21 cellular contexts compared by ENCODE assay signal in the genomic region with DNA sequence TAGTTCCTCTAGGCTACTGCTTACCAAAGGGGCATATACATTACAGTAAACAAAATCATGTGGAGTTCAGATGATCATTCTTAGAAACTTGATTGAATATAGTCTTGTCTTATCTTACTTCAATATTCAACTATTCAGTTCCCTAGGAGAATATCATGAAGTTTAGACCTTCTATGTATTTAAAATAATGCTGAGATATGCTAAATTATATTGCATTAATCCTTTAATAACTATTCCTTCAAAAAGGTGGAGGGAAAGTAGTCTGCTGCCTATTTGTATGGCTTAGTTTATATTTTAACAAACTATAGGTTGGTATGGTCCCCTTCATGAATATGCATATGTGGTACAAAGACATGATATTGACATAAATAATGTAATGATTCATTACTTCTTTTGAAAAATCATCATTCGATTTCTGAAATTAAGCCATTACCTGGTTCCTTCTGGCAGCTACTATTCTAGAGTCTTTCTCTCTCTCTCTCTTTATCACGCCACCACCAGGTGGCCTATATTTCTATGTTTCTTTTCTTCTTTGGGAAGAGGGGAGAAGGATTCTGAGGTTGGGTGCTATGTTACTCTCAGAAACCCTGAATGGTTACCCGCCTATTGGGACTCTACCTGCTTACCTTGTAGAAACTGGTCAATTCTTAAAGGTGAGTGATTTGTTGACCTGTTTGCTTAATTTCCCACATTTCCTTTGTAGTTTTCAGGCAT.
DNase-seq lines count a peak whose midpoint lies in the region; ATAC-seq, FAIRE-seq and TF ChIP-seq lines count a peak whose summit lies in the region.
"Had no signal": no experiment of that assay in that cellular context is flagged by ENCODE, and none has a peak within 500 bp of the region (broad histone marks: within the 10 kb centered on the region; RNA-seq: fewer than 3 reads in every experiment).

No MANE protein-coding gene starts in this region.

- no peak overlapping the region for H4K8ac ChIP-seq in H9 (replicated peaks; ENCODE audit: insufficient read length, low read depth, low read length)

- POLR2A ChIA-PET in A549 (lab: Yijun Ruan, JAX): no interaction called here

- H3K27ac ChIP-seq in A549 (no peak overlapping the region), H9 (ENCODE audit: insufficient read length, low read depth, low read length) (no peak overlapping the region), iPS DF 6.9 (ENCODE audit: low read length) (no peak overlapping the region)
- H3K27ac ChIP-seq: foreskin keratinocyte, parathyroid adenoma, skin epidermis, suprapubic skin had no signal

- no peaks in the 10 kb centered on the region for H3K36me3 Mint-ChIP-seq in H9 (ENCODE audit: insufficient read depth in 1 of 3, low read depth in 3 of 3)

- H3K36me3 ChIP-seq in iPS DF 6.9 (ENCODE audit: control insufficient read depth, insufficient read depth, low read length): no peaks in the 10 kb centered on the region
- H3K36me3 ChIP-seq: suprapubic skin had no signal

- no peak for FAIRE-seq in A549 (lab: Jason Lieb, UNC)
- FAIRE-seq: G401.6, GM12878 had no signal

- H3K14ac ChIP-seq in H9 (ENCODE audit: insufficient read depth, low read length): no peak overlapping the region

- WGBS in A549 (ENCODE audit: missing lambda C conversion rate): 7% methylated on average over 3 of the region's 3 CpGs
- WGBS in H9 (ENCODE audit: extremely low coverage, insufficient read length, low lambda C conversion rate): no CpG with 5 or more reads among the region's 3 CpGs
- WGBS in iPS DF 6.9 (ENCODE audit: insufficient coverage, insufficient read length): no CpG with 5 or more reads among the region's 3 CpGs

- H3K4me3 Mint-ChIP-seq in H9: no peak overlapping the region

- H3K18ac ChIP-seq in H9 (ENCODE audit: insufficient read length, low read depth, low read length): no peak overlapping the region

- H4K5ac ChIP-seq in H9 (ENCODE audit: insufficient read length, low read depth, low read length): no peak overlapping the region

- no peak for TF ChIP-seq CTCF in A549 (IDR thresholded peaks at IDR 0.05)
- TF ChIP-seq CTCF in H9 (conservative IDR thresholded peaks at IDR 0.05): peak; percentile 60

- no peak overlapping the region for H2AFZ ChIP-seq in H9 (ENCODE audit: low read length)
- H2AFZ ChIP-seq: parathyroid adenoma had no signal

- no peak overlapping the region for H3K4me2 ChIP-seq in A549
- H3K4me2 ChIP-seq in H9 (ENCODE audit: insufficient read depth, insufficient read length, low read length): no peak overlapping the region

- no peak overlapping the region for H4K91ac ChIP-seq in H9 (ENCODE audit: insufficient read length, low read depth, low read length)

- no peak overlapping the region for H2BK12ac ChIP-seq in H9 (ENCODE audit: insufficient read length, low read depth, low read length)

- H3K4ac ChIP-seq in H9 (ENCODE audit: low read depth, low read length): no peak overlapping the region

- TF ChIP-seq POLR2A in A549 (IDR thresholded peaks at IDR 0.05; ENCODE audit: low read length): no peak

- intact Hi-C loops in head of caudate nucleus (cut with DNase I): no loop called here

- H3K9ac ChIP-seq in H9 (ENCODE audit: extremely low read depth, insufficient read length, low read length): no peak overlapping the region
- H3K9ac ChIP-seq: parathyroid adenoma had no signal

- DNase-seq in A549 (ENCODE audit: low read depth in 1 of 2, low spot score in 1 of 2) (no peak), H9 (no peak), OCI-M1 (lab: John Stamatoyannopoulos, UW) (peak; percentile 14), iPS DF 6.9 (ENCODE audit: low read depth, low spot score) (peak; percentile 9), NCI-H510A (lab: John Stamatoyannopoulos, UW) (no peak), head of caudate nucleus (no peak), mucosa of gallbladder (ENCODE audit: low spot score) (no peak)
- DNase-seq: activated CD8-positive, alpha-beta memory T cell treated with anti-CD3 and anti-CD28 coated beads, Interleukin-2, amount 50 U/mL, for 48 hours; activated gamma-delta T cell treated with Interleukin-2 at 50 U/mL for 16 hours; foreskin keratinocyte; left ventricle myocardium superior; NCI-H1436; SHP77 treated with DMSO at 0.1 percent for 48 hours; stimulated activated CD4-positive, alpha-beta T cell treated with anti-CD3 and anti-CD28 coated beads, Interleukin-4, amount 100 ng/mL, for 24 hours; T-helper 2 cell had no signal

- H3T11ph ChIP-seq in H9 (ENCODE audit: low read length): no peak overlapping the region

- H3K4me3 ChIP-seq in A549 (no peak overlapping the region), iPS DF 6.9 (ENCODE audit: low read length) (no peak overlapping the region)
- H3K4me3 ChIP-seq: GM12878, skin epidermis, suprapubic skin had no signal

- H3K27me3 Mint-ChIP-seq in H9 (ENCODE audit: low read depth): no peaks in the 10 kb centered on the region

- H2AK5ac ChIP-seq in H9 (ENCODE audit: insufficient read length, low read length): no peak overlapping the region

- H3K27ac Mint-ChIP-seq in H9: no peak overlapping the region

- H2BK15ac ChIP-seq in H9 (ENCODE audit: low read depth, low read length): no peak overlapping the region

- H2BK20ac ChIP-seq in H9 (ENCODE audit: low read depth, low read length, poor library complexity, severe bottlenecking): no peak overlapping the region

- no peaks in the 10 kb centered on the region for H3K23me2 ChIP-seq in H9 (ENCODE audit: insufficient read length, low read depth, low read length, poor library complexity, severe bottlenecking)

- H3K4me1 ChIP-seq in A549 (no peaks in the 10 kb centered on the region), H9 (ENCODE audit: insufficient read depth, low read length) (no peaks in the 10 kb centered on the region), iPS DF 6.9 (ENCODE audit: control insufficient read depth, insufficient read depth, low read length) (no peaks in the 10 kb centered on the region)
- H3K4me1 ChIP-seq: foreskin keratinocyte, parathyroid adenoma, suprapubic skin had no signal

- no peak overlapping the region for H2BK5ac ChIP-seq in H9 (ENCODE audit: insufficient read length, low read length)

- H3K27me3 ChIP-seq in H9 (ENCODE audit: insufficient read depth, low read length) (no peaks in the 10 kb centered on the region), iPS DF 6.9 (ENCODE audit: control insufficient read depth, insufficient read depth, low read length) (no peaks in the 10 kb centered on the region)
- H3K27me3 ChIP-seq: foreskin keratinocyte, suprapubic skin had no signal

- TF ChIP-seq EP300 in A549 (IDR thresholded peaks at IDR 0.05): no peak

- no peak overlapping the region for H3K56ac ChIP-seq in H9 (ENCODE audit: insufficient read length, low read depth, low read length)

- no peaks in the 10 kb centered on the region for H3K79me2 ChIP-seq in H9 (ENCODE audit: insufficient read depth, low read length)
- H3K79me2 ChIP-seq: parathyroid adenoma had no signal

- ATAC-seq in A549: no peak
- ATAC-seq in HG02588 (IDR thresholded peaks at IDR 0.05; ENCODE audit: unreplicated experiment): no peak
- ATAC-seq: foreskin keratinocyte, GM12878, left ventricle myocardium superior had no signal

- TF ChIP-seq RAD21 in A549 (conservative IDR thresholded peaks at IDR 0.05 in 1 of 2, IDR thresholded peaks at IDR 0.05 in 1 of 2): peak in 1 of 2 experiments; percentile 4; a peak in 1 of 5 replicates

- no peaks in the 10 kb centered on the region for H3K9me3 ChIP-seq in A549
- no peaks in the 10 kb centered on the region for H3K9me3 ChIP-seq in H9 (ENCODE audit: control insufficient read depth, low read depth, low read length)
- H3K9me3 ChIP-seq in iPS DF 6.9 (ENCODE audit: control insufficient read depth, insufficient read depth, low read length): no peaks in the 10 kb centered on the region
- H3K9me3 ChIP-seq: suprapubic skin had no signal

- no peaks in the 10 kb centered on the region for H4K20me1 ChIP-seq in H9 (ENCODE audit: control insufficient read depth, insufficient read depth, insufficient read length)

- no peaks in the 10 kb centered on the region for H3K4me1 Mint-ChIP-seq in H9

- H3K79me1 ChIP-seq in H9 (ENCODE audit: insufficient read depth, low read depth, low read length, poor library complexity, severe bottlenecking): no peaks in the 10 kb centered on the region

- CTCF ChIA-PET in A549 (lab: Yijun Ruan, JAX): no interaction called here

- no peak overlapping the region for H2BK120ac ChIP-seq in H9 (ENCODE audit: low read depth, low read length, poor library complexity, severe bottlenecking)

- H3K9me3 Mint-ChIP-seq in H9: peaks cover 0 to 3% of the 10 kb centered on the region in 2 experiments; a peak in 2 of 5 replicates

- H3K23ac ChIP-seq in H9 (ENCODE audit: insufficient read length, low read depth, low read length): no peak overlapping the region

TF ChIP-seq in A549, 52 proteins besides CTCF, POLR2A, EP300 and RAD21:
- TF ChIP-seq MAFK (IDR thresholded peaks at IDR 0.05; ENCODE audit: partially characterized antibody): peak; percentile 39
- TF ChIP-seq, protein P1, sequence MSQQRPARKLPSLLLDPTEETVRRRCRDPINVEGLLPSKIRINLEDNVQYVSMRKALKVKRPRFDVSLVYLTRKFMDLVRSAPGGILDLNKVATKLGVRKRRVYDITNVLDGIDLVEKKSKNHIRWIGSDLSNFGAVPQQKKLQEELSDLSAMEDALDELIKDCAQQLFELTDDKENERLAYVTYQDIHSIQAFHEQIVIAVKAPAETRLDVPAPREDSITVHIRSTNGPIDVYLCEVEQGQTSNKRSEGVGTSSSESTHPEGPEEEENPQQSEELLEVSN (IDR thresholded peaks at IDR 0.05; ENCODE audit: borderline replicate concordance, low read depth): no peak
- TF ChIP-seq MAZ (IDR thresholded peaks at IDR 0.05; ENCODE audit: borderline replicate concordance, low read depth, low read length): no peak

Comparison
In these comparisons a context has a peak if more than half of its experiments do, and no peak if none do; other contexts are left out.
1. DNase-seq: peak in OCI-M1 (single experiment) and iPS DF 6.9 (single experiment); none in A549 (0 of 2), H9 (single experiment), NCI-H510A (single experiment), head of caudate nucleus (0 of 42) and mucosa of gallbladder (single experiment).